Comparison of ENCODE assay signal across 9 cellular contexts in genomic region chr19:4061178-4061682, GRCh38. TPM values are rescaled to one million over a fixed set of nuclear protein-coding genes. Genes with fewer than 3 reads are reported as not detected.
DNase-seq lines count a peak whose midpoint lies in the region; ATAC-seq, FAIRE-seq and TF ChIP-seq lines count a peak whose summit lies in the region.
"Had no signal": no experiment of that assay in that cellular context is flagged by ENCODE, and none has a peak within 500 bp of the region (broad histone marks: within the 10 kb centered on the region; RNA-seq: fewer than 3 reads in every experiment).

No MANE protein-coding gene starts in this region.

- in situ Hi-C loops in HepG2 (cut with HindIII; ENCODE audit: extremely low pct_ligation_motif_present, low pct_unique_long_range_greater_than_20kb) = no loop called here
- in situ Hi-C loops in GM13976 (cut with MboI; ENCODE audit: low sequenced_read_pairs, unreplicated experiment) = no loop called here

- TF ChIP-seq POLR2A in HepG2 (IDR thresholded peaks at IDR 0.05; ENCODE audit: insufficient read depth in 1 of 2, low read depth in 2 of 2, low read length in 2 of 2) (peak in 1 of 2 experiments; percentile 26; a peak in 1 of 4 replicates), upper lobe of left lung (IDR thresholded peaks at IDR 0.05) (no peak)

- BruUV-seq in HepG2 (replicated peaks; lab: Mats Ljungman, UMichigan) = no TSS peak

- H3K4me1 ChIP-seq in ascending aorta (peaks cover 46 to 62% of the 10 kb centered on the region in 2 donors), HepG2 (ENCODE audit: insufficient read depth, low read length) (peaks cover 68% of the 10 kb centered on the region), upper lobe of left lung (peaks cover 66 to 79% (median 71%) of the 10 kb centered on the region in 4 donors)

- peak overlapping the region; percentile 90 to 94 for H3K27ac ChIP-seq in ascending aorta
- peak overlapping the region; percentile 94 for H3K27ac ChIP-seq in HepG2 (ENCODE audit: extremely low read length, insufficient read depth, low read length)
- H3K27ac ChIP-seq in upper lobe of left lung = peak overlapping the region; percentile 91 to 98 (median 96)

- peak overlapping the region; percentile 52 for H3K9ac ChIP-seq in HepG2 (ENCODE audit: insufficient read depth, low read depth, low read length)

- POLR2A ChIA-PET in HepG2 (lab: Yijun Ruan, JAX) = interaction anchor here (1.3 kb wide), 1 partner anchor 9 kb away, joined by 8 read pairs; no protein-coding TSS in a partner anchor

- ATAC-seq in HepG2 = peak; percentile 20
- ATAC-seq in upper lobe of left lung (ENCODE audit: low FRiP score in 2 of 2) = peak; percentile 20 to 35
- ATAC-seq in GM21576 (IDR thresholded peaks at IDR 0.05; ENCODE audit: unreplicated experiment) = no peak

- no peaks in the 10 kb centered on the region for H3K27me3 ChIP-seq in ascending aorta
- no peaks in the 10 kb centered on the region for H3K27me3 ChIP-seq in HepG2 (ENCODE audit: control insufficient read depth in 1 of 2, insufficient read depth in 2 of 2, low read length in 2 of 2)
- H3K27me3 ChIP-seq in upper lobe of left lung = no peaks in the 10 kb centered on the region

- no peak overlapping the region for H2AFZ ChIP-seq in HepG2 (ENCODE audit: low read length)

- H3K79me2 ChIP-seq in HepG2 (ENCODE audit: insufficient read depth, low read length) = peaks cover 76% of the 10 kb centered on the region

- H3K4me2 ChIP-seq in HepG2 (ENCODE audit: low read depth, low read length) = peak overlapping the region; percentile 85

- peaks cover 57% of the 10 kb centered on the region for H4K20me1 ChIP-seq in HepG2 (ENCODE audit: insufficient read depth, low read length)

- CTCF ChIA-PET in HepG2 (lab: Yijun Ruan, JAX; ENCODE audit: low intra/inter-chr PET ratio, low total read pairs) = no interaction called here

- intact Hi-C loops in ascending aorta (cut with DNase I) (loop anchor here (1.0 kb wide), 1 partner anchor 71 kb away; no protein-coding TSS in a partner anchor), HepG2 (cut with micrococcal nuclease; ENCODE audit: unreplicated experiment) (no loop called here)

- peak; percentile 27 for DNase-seq in activated CD4-positive, alpha-beta T cell treated with anti-CD3 and anti-CD28 coated beads, Interleukin-2, amount 50 U/mL, for 1 hour
- no peak for DNase-seq in activated CD4-positive, alpha-beta T cell treated with anti-CD3 and anti-CD28 coated beads, Interleukin-2, amount 50 U/mL, for 4 hours
- DNase-seq in ascending aorta (ENCODE audit: low spot score in 2 of 2) (peak; percentile 58 to 91), HepG2 (ENCODE audit: low spot score) (peak; percentile 65), upper lobe of left lung (peak; percentile 94 to 96), GM13976 (ENCODE audit: low spot score) (no peak), NCI-H748 (lab: John Stamatoyannopoulos, UW; ENCODE audit: unreplicated experiment) (no peak)
- DNase-seq: activated B cell treated with CpG ODN at 0.5 μM for 24 hours had no signal

- peak; percentile 40 for FAIRE-seq in HepG2 (lab: Jason Lieb, UNC)

- TF ChIP-seq RAD21 in HepG2 (CRISPR knock-in tag; IDR thresholded peaks at IDR 0.05) = no peak

- TF ChIP-seq CTCF in ascending aorta (IDR thresholded peaks at IDR 0.05) = no peak
- TF ChIP-seq CTCF in HepG2 (CRISPR knock-in tag; IDR thresholded peaks at IDR 0.05) = no peak
- no peak for TF ChIP-seq CTCF in upper lobe of left lung (IDR thresholded peaks at IDR 0.05)
- TF ChIP-seq CTCF in GM13976 (IDR thresholded peaks at IDR 0.05; ENCODE audit: borderline replicate concordance, control extremely low read depth, extremely low read depth, insufficient read depth, missing control alignments) = no peak

- no peaks in the 10 kb centered on the region for H3K36me3 ChIP-seq in ascending aorta
- peaks cover 5 to 18% of the 10 kb centered on the region in 2 experiments for H3K36me3 ChIP-seq in HepG2 (replicated peaks in 1 of 2; ENCODE audit: control insufficient read depth in 1 of 2, insufficient read depth in 2 of 2, low read length in 2 of 2)
- peaks cover 0 to 12% (median 4%) of the 10 kb centered on the region in 4 donors for H3K36me3 ChIP-seq in upper lobe of left lung

- no peaks in the 10 kb centered on the region for H3K9me3 ChIP-seq in ascending aorta
- no peaks in the 10 kb centered on the region for H3K9me3 ChIP-seq in HepG2 (ENCODE audit: low read length)
- no peaks in the 10 kb centered on the region for H3K9me3 ChIP-seq in upper lobe of left lung

- H3K4me3 ChIP-seq in ascending aorta (peak overlapping the region; percentile 45 to 57), HepG2 (replicated peaks in 1 of 3; ENCODE audit: insufficient read depth in 1 of 3, low read depth in 2 of 3, low read length in 3 of 3) (peak overlapping the region; percentile 47 to 69 (median 52); a peak in 5 of 6 replicates), upper lobe of left lung (peak overlapping the region; percentile 7 to 100 (median 40))

- TF ChIP-seq EP300 in HepG2 (IDR thresholded peaks at IDR 0.05; ENCODE audit: low read depth in 2 of 2, low read length in 2 of 2) = no peak
- no peak for TF ChIP-seq EP300 in HepG2 (CRISPR knock-in tag; IDR thresholded peaks at IDR 0.05; ENCODE audit: borderline replicate concordance)
- TF ChIP-seq EP300 in upper lobe of left lung (IDR thresholded peaks at IDR 0.05) = no peak

- 7% methylated on average over 10 of the region's 23 CpGs for WGBS in HepG2 (ENCODE audit: low lambda C conversion rate)
- 11 to 26% methylated on average over 4 to 6 of the region's 23 CpGs for WGBS in upper lobe of left lung, 2 donors

TF ChIP-seq in HepG2, 621 proteins besides CTCF, POLR2A, EP300 and RAD21 (continues in another document):
- TF ChIP-seq RXRA (CRISPR knock-in tag; IDR thresholded peaks at IDR 0.05) = peak; percentile 20; the same call in 1 of the 2 replicates
- TF ChIP-seq ZSCAN20 (CRISPR knock-in tag; IDR thresholded peaks at IDR 0.05; ENCODE audit: borderline replicate concordance) = no peak
- TF ChIP-seq, protein P1, sequence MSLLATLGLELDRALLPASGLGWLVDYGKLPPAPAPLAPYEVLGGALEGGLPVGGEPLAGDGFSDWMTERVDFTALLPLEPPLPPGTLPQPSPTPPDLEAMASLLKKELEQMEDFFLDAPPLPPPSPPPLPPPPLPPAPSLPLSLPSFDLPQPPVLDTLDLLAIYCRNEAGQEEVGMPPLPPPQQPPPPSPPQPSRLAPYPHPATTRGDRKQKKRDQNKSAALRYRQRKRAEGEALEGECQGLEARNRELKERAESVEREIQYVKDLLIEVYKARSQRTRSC (CRISPR knock-in tag; IDR thresholded peaks at IDR 0.05; ENCODE audit: low read depth) = no peak
- TF ChIP-seq KAT8 (CRISPR knock-in tag; IDR thresholded peaks at IDR 0.05) = 0 out of 2 replicates have a peak, but pooled peaks have one; percentile 27

RNA-seq across cellular contexts. Expression of gene ZBTB7A, which starts 5.5 kb away (rescaled TPM):
- total RNA-seq in ascending aorta (76.4 TPM), HepG2 (2016; rRNA removed; fragmentation: Illumina TruSeq; extraction: Trizol) (3.5 and 3.6 TPM in 2 replicates), upper lobe of left lung (100 to 1,000 TPM in 1 of 6 donors, 10 to 100 TPM in 5; 54.1 to 131 (median 72.6) TPM)
- total RNA-seq in HepG2 (2016; cell fraction: cytosol; rRNA removed; fragmentation: Illumina TruSeq; extraction: Trizol; ENCODE audit: low read depth) = 1.8 TPM in 2 replicates
- 2.7 and 3.2 TPM in 2 replicates for total RNA-seq in HepG2 (2016; cell fraction: insoluble cytoplasmic fraction; rRNA removed; fragmentation: Illumina TruSeq; extraction: Trizol)
- 3.7 and 4.3 TPM in 2 replicates for total RNA-seq in HepG2 (2016; cell fraction: membrane; rRNA removed; fragmentation: Illumina TruSeq; extraction: Trizol)
- total RNA-seq in HepG2 (2016; cell fraction: nucleus; rRNA removed; fragmentation: Illumina TruSeq; extraction: Trizol) = 3.0 and 3.1 TPM in 2 replicates
- 4.0 and 5.5 TPM in 2 replicates for polyA plus RNA-seq in HepG2 (2011; rRNA removed)
- polyA plus RNA-seq in HepG2 (2011; cell fraction: cytosol; rRNA removed) = 2.9 and 4.8 TPM in 2 replicates
- polyA plus RNA-seq in HepG2 (2011; cell fraction: nucleus; rRNA removed) = 23.5 and 34.3 TPM in 2 replicates
- polyA plus RNA-seq in HepG2 (2012) = 4.7 and 6.0 TPM in 2 replicates
- polyA plus RNA-seq in HepG2 (2016; cell fraction: cytosol; fragmentation: Illumina TruSeq; extraction: Trizol; ENCODE audit: low read depth) = 0.96 and 1.2 TPM in 2 replicates
- 4.5 and 4.8 TPM in 2 replicates for polyA plus RNA-seq in HepG2 (2016; cell fraction: insoluble cytoplasmic fraction; fragmentation: Illumina TruSeq; extraction: Trizol; ENCODE audit: low read depth)
- polyA plus RNA-seq in HepG2 (2016; cell fraction: membrane; fragmentation: Illumina TruSeq; extraction: Trizol; ENCODE audit: low read depth) = 2.7 and 3.0 TPM in 2 replicates
- polyA plus RNA-seq in HepG2 (2016; cell fraction: nucleus; fragmentation: Illumina TruSeq; extraction: Trizol; ENCODE audit: insufficient read depth, low read depth) = 9.7 and 9.9 TPM in 2 replicates
- 4.3 and 12.1 TPM in 2 replicates for polyA minus RNA-seq in HepG2 (2011; rRNA and poly(A)+ RNA removed; ENCODE audit: low replicate concordance)
- 9.4 and 10.5 TPM in 2 replicates for polyA minus RNA-seq in HepG2 (2011; cell fraction: cytosol; rRNA and poly(A)+ RNA removed)
- polyA minus RNA-seq in HepG2 (2011; cell fraction: nucleus; rRNA and poly(A)+ RNA removed) = 5.0 and 5.4 TPM in 2 replicates

RNA-seq across cellular contexts. Expression of gene PIAS4, which starts 53.7 kb away (rescaled TPM):
- 30.8 TPM for total RNA-seq in ascending aorta
- 20.1 and 22.4 TPM in 2 replicates for total RNA-seq in HepG2 (2016; rRNA removed; fragmentation: Illumina TruSeq; extraction: Trizol)
- total RNA-seq in HepG2 (2016; cell fraction: cytosol; rRNA removed; fragmentation: Illumina TruSeq; extraction: Trizol; ENCODE audit: low read depth) = 4.3 and 5.1 TPM in 2 replicates
- 16.7 and 23.3 TPM in 2 replicates for total RNA-seq in HepG2 (2016; cell fraction: insoluble cytoplasmic fraction; rRNA removed; fragmentation: Illumina TruSeq; extraction: Trizol)
- 9.8 and 11.2 TPM in 2 replicates for total RNA-seq in HepG2 (2016; cell fraction: membrane; rRNA removed; fragmentation: Illumina TruSeq; extraction: Trizol)
- 9.7 and 15.2 TPM in 2 replicates for total RNA-seq in HepG2 (2016; cell fraction: nucleus; rRNA removed; fragmentation: Illumina TruSeq; extraction: Trizol)
- polyA plus RNA-seq in HepG2 (2011; rRNA removed) = 8.7 and 9.0 TPM in 2 replicates
- 11.2 and 43.1 TPM in 2 replicates for polyA plus RNA-seq in HepG2 (2011; cell fraction: cytosol; rRNA removed)
- polyA plus RNA-seq in HepG2 (2011; cell fraction: nucleus; rRNA removed) = 22.4 and 27.4 TPM in 2 replicates
- 19.1 and 20.7 TPM in 2 replicates for polyA plus RNA-seq in HepG2 (2012)
- polyA plus RNA-seq in HepG2 (2016; cell fraction: cytosol; fragmentation: Illumina TruSeq; extraction: Trizol; ENCODE audit: low read depth) = 3.3 and 3.5 TPM in 2 replicates
- 18.2 and 33.3 TPM in 2 replicates for polyA plus RNA-seq in HepG2 (2016; cell fraction: insoluble cytoplasmic fraction; fragmentation: Illumina TruSeq; extraction: Trizol; ENCODE audit: low read depth)
- polyA plus RNA-seq in HepG2 (2016; cell fraction: membrane; fragmentation: Illumina TruSeq; extraction: Trizol; ENCODE audit: low read depth) = 5.6 and 5.9 TPM in 2 replicates
- 36.3 and 39.1 TPM in 2 replicates for polyA plus RNA-seq in HepG2 (2016; cell fraction: nucleus; fragmentation: Illumina TruSeq; extraction: Trizol; ENCODE audit: insufficient read depth, low read depth)
- polyA minus RNA-seq in HepG2 (2011; rRNA and poly(A)+ RNA removed; ENCODE audit: low replicate concordance) = 12.2 and 13.9 TPM in 2 replicates
- polyA minus RNA-seq in HepG2 (2011; cell fraction: cytosol; rRNA and poly(A)+ RNA removed) = 5.1 and 7.7 TPM in 2 replicates
- polyA minus RNA-seq in HepG2 (2011; cell fraction: nucleus; rRNA and poly(A)+ RNA removed) = 14.5 and 15.1 TPM in 2 replicates
- total RNA-seq in upper lobe of left lung = 10 to 100 TPM; 13.7 to 53.4 (median 21.9) TPM

Comparison
In these comparisons a context has a peak if more than half of its experiments do, and no peak if none do; other contexts are left out.
1. DNase-seq: peak in activated CD4-positive, alpha-beta T cell treated with anti-CD3 and anti-CD28 coated beads, Interleukin-2, amount 50 U/mL, for 1 hour (single experiment), ascending aorta (2 of 2), HepG2 (single experiment) and upper lobe of left lung (2 of 2); none in activated CD4-positive, alpha-beta T cell treated with anti-CD3 and anti-CD28 coated beads, Interleukin-2, amount 50 U/mL, for 4 hours (0 of 2), GM13976 (single experiment) and NCI-H748 (single experiment).
2. RNA of gene ZBTB7A, which starts 5.5 kb away (total RNA-seq): 76.4 TPM in ascending aorta (single experiment) and 54.1 to 131 TPM in upper lobe of left lung; 1.8 to 4.3 TPM in HepG2; every median in the first group is over 10 times any median in the second.
3. Peak in every context shown above with its lines, with median percentiles within 50 percentile points of each other: H3K27ac ChIP-seq and H3K4me3 ChIP-seq.